10 cellular contexts compared by ENCODE assay signal in genomic region chr15:88705769-88706165, GRCh38.
DNase-seq lines count a peak whose midpoint lies in the region; ATAC-seq, FAIRE-seq and TF ChIP-seq lines count a peak whose summit lies in the region.
"Had no signal": no experiment of that assay in that cellular context is flagged by ENCODE, and none has a peak within 500 bp of the region (broad histone marks: within the 10 kb centered on the region; RNA-seq: fewer than 3 reads in every experiment).

No MANE protein-coding gene starts in this region.

- no peak overlapping the region for H2AFZ ChIP-seq in K562 (ENCODE audit: low read depth, low read length)

- no peak for TF ChIP-seq CTCF in K562 (IDR thresholded peaks at IDR 0.05 in 2 of 3, conservative IDR thresholded peaks at IDR 0.05 in 1 of 3; ENCODE audit: insufficient read depth in 2 of 3, low read depth in 1 of 3, low read length in 3 of 3)
- no peak for TF ChIP-seq CTCF in lower lobe of right lung (IDR thresholded peaks at IDR 0.05)
- no peak for TF ChIP-seq CTCF in stomach (IDR thresholded peaks at IDR 0.05)

- TF ChIP-seq POLR2A in K562 (conservative IDR thresholded peaks at IDR 0.05) (no peak), stomach (IDR thresholded peaks at IDR 0.05) (no peak), H54 (IDR thresholded peaks at IDR 0.05; ENCODE audit: low read depth, low read length) (no peak)

- H3K9me3 ChIP-seq in K562 (replicated peaks; ENCODE audit: control insufficient read depth, insufficient read depth, low read depth, low read length), result no peaks in the 10 kb centered on the region
- H3K9me3 ChIP-seq in lower lobe of right lung, result no peaks in the 10 kb centered on the region
- no peaks in the 10 kb centered on the region for H3K9me3 ChIP-seq in stomach

- BruUV-seq in K562 (replicated peaks; lab: Mats Ljungman, UMichigan), result no TSS peak

- POLR2A ChIA-PET in activated CD4-positive, alpha-beta T cell treated with anti-CD3 and anti-CD28 coated beads for 36 hours (lab: Charles Lee), result no interaction called here
- POLR2A ChIA-PET in K562 (lab: Yijun Ruan, JAX), result no interaction called here

- 6% methylated on average over 10 of the region's 11 CpGs for WGBS in K562 (ENCODE audit: insufficient coverage, low coverage, missing lambda C conversion rate)
- 64 to 77% (median 71%) methylated on average over 11 of the region's 11 CpGs for WGBS in stomach, 5 donors

- peaks cover 6% of the 10 kb centered on the region; the same call in 1 of the 2 replicates for H4K20me1 ChIP-seq in K562 (replicated peaks; ENCODE audit: control insufficient read depth, insufficient read depth, low read length)

- intact Hi-C loops in activated CD4-positive, alpha-beta T cell treated with anti-CD3 and anti-CD28 coated beads for 36 hours (cut with DNase I, micrococcal nuclease), result no loop called here
- intact Hi-C loops in K562 (cut with micrococcal nuclease), result no loop called here
- intact Hi-C loops in lower lobe of right lung (cut with DNase I), result no loop called here
- intact Hi-C loops in stomach (cut with DNase I; ENCODE audit: low total_unique reads), result no loop called here

- H3K36me3 Mint-ChIP-seq in activated CD4-positive, alpha-beta T cell treated with anti-CD3 and anti-CD28 coated beads for 36 hours (ENCODE audit: low read depth), result no peaks in the 10 kb centered on the region

- no peak overlapping the region for H3K9ac ChIP-seq in K562 (ENCODE audit: insufficient read depth in 1 of 2, low read depth in 2 of 2, low read length in 2 of 2)

- no peak for TF ChIP-seq RAD21 in K562 (CRISPR knock-in tag; conservative IDR thresholded peaks at IDR 0.05 in 1 of 2, IDR thresholded peaks at IDR 0.05 in 1 of 2)

- DNase-seq in activated CD4-positive, alpha-beta T cell treated with anti-CD3 and anti-CD28 coated beads for 36 hours, result no peak
- no peak for DNase-seq in activated CD4-positive, alpha-beta T cell treated with anti-CD3 and anti-CD28 coated beads for 48 hours
- DNase-seq in K562 (ENCODE audit: extremely low read depth in 1 of 4, low spot score in 3 of 4) (no peak), lower lobe of right lung (no peak), stomach (no peak), GF-D8 (lab: John Stamatoyannopoulos, UW) (no peak), NCI-H1092 treated with DMSO at 0.1 percent for 48 hours (lab: John Stamatoyannopoulos, UW) (no peak), H54 (ENCODE audit: insufficient read length, low spot score) (no peak)
- DNase-seq: RPMI8226 had no signal

- TF ChIP-seq EP300 in K562 (IDR thresholded peaks at IDR 0.05; ENCODE audit: low read length) (no peak), stomach (IDR thresholded peaks at IDR 0.05) (no peak)

- no peaks in the 10 kb centered on the region for H3K79me2 ChIP-seq in K562 (ENCODE audit: control insufficient read depth, insufficient read depth, low read length)

- peaks cover 29% of the 10 kb centered on the region for H3K27me3 Mint-ChIP-seq in activated CD4-positive, alpha-beta T cell treated with anti-CD3 and anti-CD28 coated beads for 36 hours

- peaks cover 8% of the 10 kb centered on the region for H3K4me1 Mint-ChIP-seq in activated CD4-positive, alpha-beta T cell treated with anti-CD3 and anti-CD28 coated beads for 36 hours

- H3K4me3 ChIP-seq in K562, result no peak overlapping the region
- peak overlapping the region; percentile 52 for H3K4me3 ChIP-seq in lower lobe of right lung
- peak overlapping the region; percentile 53 to 57 (median 54) for H3K4me3 ChIP-seq in stomach

- H3K27ac ChIP-seq in K562 (ENCODE audit: extremely low read depth, low read depth, low read length) (no peak overlapping the region), lower lobe of right lung (no peak overlapping the region), stomach (peak overlapping the region in 2 of 5 donors; percentile 52 to 76)

- H3K27ac Mint-ChIP-seq in activated CD4-positive, alpha-beta T cell treated with anti-CD3 and anti-CD28 coated beads for 36 hours, result no peak overlapping the region

- in situ Hi-C loops in K562 (cut with MboI), result no loop called here

- H3K36me3 ChIP-seq in K562 (ENCODE audit: control insufficient read depth, insufficient read depth, low read length) (no peaks in the 10 kb centered on the region), lower lobe of right lung (no peaks in the 10 kb centered on the region), stomach (no peaks in the 10 kb centered on the region)

- CTCF ChIA-PET in activated CD4-positive, alpha-beta T cell treated with anti-CD3 and anti-CD28 coated beads for 36 hours (lab: Charles Lee), result interaction anchor here (1.1 kb wide), 1 partner anchor 15 kb away, joined by 3 read pairs; no protein-coding TSS in a partner anchor
- CTCF ChIA-PET in K562 (lab: Yijun Ruan, JAX; ENCODE audit: low intra/inter-chr PET ratio), result no interaction called here

- peak overlapping the region; percentile 6 for H3K4me3 Mint-ChIP-seq in activated CD4-positive, alpha-beta T cell treated with anti-CD3 and anti-CD28 coated beads for 36 hours

- H3K9me3 Mint-ChIP-seq in activated CD4-positive, alpha-beta T cell treated with anti-CD3 and anti-CD28 coated beads for 36 hours (ENCODE audit: low read depth), result no peaks in the 10 kb centered on the region

- H3K9me1 ChIP-seq in K562 (ENCODE audit: control insufficient read depth, insufficient read depth, low read length), result no peaks in the 10 kb centered on the region

- H3K4me1 ChIP-seq in K562 (replicated peaks in 1 of 2; ENCODE audit: control insufficient read depth in 2 of 2, insufficient read depth in 2 of 2, low read length in 2 of 2) (peaks cover 0 to 5% of the 10 kb centered on the region in 2 experiments; a peak in 1 of 5 replicates), lower lobe of right lung (peaks cover 8% of the 10 kb centered on the region), stomach (peaks cover 7 to 15% (median 14%) of the 10 kb centered on the region in 4 donors)

- no peak overlapping the region for H3K4me2 ChIP-seq in K562 (ENCODE audit: insufficient read depth, low read length)

- FAIRE-seq in K562 (lab: Jason Lieb, UNC), result no peak
- FAIRE-seq in H54 (lab: Jason Lieb, UNC), result no peak
- FAIRE-seq: frontal cortex had no signal

- no peak for ATAC-seq in activated CD4-positive, alpha-beta T cell treated with anti-CD3 and anti-CD28 coated beads for 36 hours
- ATAC-seq in K562 (no peak), lower lobe of right lung (no peak)

- peaks cover 35 to 54% of the 10 kb centered on the region in 2 experiments for H3K27me3 ChIP-seq in K562 (ENCODE audit: control insufficient read depth in 2 of 2, insufficient read depth in 2 of 2, low read length in 2 of 2)
- peaks cover 17% of the 10 kb centered on the region for H3K27me3 ChIP-seq in lower lobe of right lung (ENCODE audit: low read depth)
- peaks cover 0 to 45% (median 32%) of the 10 kb centered on the region in 3 donors for H3K27me3 ChIP-seq in stomach

TF ChIP-seq in K562, 482 proteins besides CTCF, POLR2A, EP300 and RAD21:
- TF ChIP-seq, protein P1, sequence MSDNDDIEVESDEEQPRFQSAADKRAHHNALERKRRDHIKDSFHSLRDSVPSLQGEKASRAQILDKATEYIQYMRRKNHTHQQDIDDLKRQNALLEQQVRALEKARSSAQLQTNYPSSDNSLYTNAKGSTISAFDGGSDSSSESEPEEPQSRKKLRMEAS (CRISPR knock-in tag; IDR thresholded peaks at IDR 0.05), result no peak
- TF ChIP-seq EZH2 (IDR thresholded peaks at IDR 0.05; ENCODE audit: borderline replicate concordance, low read depth, low read length) (peak; percentile 39; the same call in 1 of the 2 replicates), CBX3 (IDR thresholded peaks at IDR 0.05; ENCODE audit: borderline replicate concordance in 1 of 2, low read length in 2 of 2) (no peak)
